ENCODE assay signal across 21 cellular contexts in genomic region chr4:126564283-126564854, GRCh38.
DNase-seq lines count a peak whose midpoint lies in the region; ATAC-seq and TF ChIP-seq lines count a peak whose summit lies in the region.
"Had no signal": no experiment of that assay in that cellular context is flagged by ENCODE, and none has a peak within 500 bp of the region (broad histone marks: within the 10 kb centered on the region; RNA-seq: fewer than 3 reads in every experiment).

No MANE protein-coding gene starts in this region.

- DNase-seq in HEK293T (ENCODE audit: extremely low spot score) (peak; percentile 21), SK-N-DZ (ENCODE audit: low spot score) (peak; percentile 25), left kidney (ENCODE audit: low read depth, low spot score) (peak; percentile 50), right atrium auricular region (ENCODE audit: low spot score) (no peak), RWPE1 (ENCODE audit: low spot score) (no peak), WTC11 (ENCODE audit: low spot score) (no peak)
- DNase-seq: Calu3; CD8-positive, alpha-beta T cell; DMS153; NCI-H1092; NCI-H146; NCI-H2029; NCI-H226; NCI-H510A treated with DMSO at 0.1 percent for 48 hours; NCI-H774; NK-92 treated with Interleukin-12 subunit alpha and Interleukin-12 subunit beta, amount 100 ng/mL, for 24 hours; Peyer's patch; SJCRH30; SW 1271 had no signal

- no peaks in the 10 kb centered on the region for H3K27me3 Mint-ChIP-seq in WTC11 (ENCODE audit: low read depth)

- H3K27ac ChIP-seq in right atrium auricular region (no peak overlapping the region), RWPE1 (no peak overlapping the region)
- H3K27ac ChIP-seq: BLaER1 treated with 17β-estradiol and CSF1 and Interleukin-3, amounts not matched to agents 10 nM and 100 nM; Peyer's patch; SJCRH30 had no signal

- no peaks in the 10 kb centered on the region for H3K27me3 ChIP-seq in right atrium auricular region
- H3K27me3 ChIP-seq: BLaER1 treated with 17β-estradiol and CSF1 and Interleukin-3, amounts not matched to agents 10 nM and 100 nM; Peyer's patch; SJCRH30 had no signal

- no peaks in the 10 kb centered on the region for H3K4me1 ChIP-seq in right atrium auricular region
- H3K4me1 ChIP-seq: BLaER1 treated with 17β-estradiol and CSF1 and Interleukin-3, amounts not matched to agents 10 nM and 100 nM; Peyer's patch had no signal

- no peaks in the 10 kb centered on the region for H3K4me1 Mint-ChIP-seq in WTC11

- no peaks in the 10 kb centered on the region for H3K36me3 Mint-ChIP-seq in WTC11
- H3K36me3 Mint-ChIP-seq: CD8-positive, alpha-beta T cell had no signal

- no peak for ATAC-seq in GM21786 (IDR thresholded peaks at IDR 0.05; ENCODE audit: unreplicated experiment)
- no peak for ATAC-seq in WTC11
- ATAC-seq: CD8-positive, alpha-beta T cell had no signal

- POLR2A ChIA-PET in HEK293T (lab: Yijun Ruan, JAX): no interaction called here
- POLR2A ChIA-PET in RWPE1 (lab: Yijun Ruan, JAX; ENCODE audit: low non-redundant PET): no interaction called here
- POLR2A ChIA-PET in WTC11 (lab: Charles Lee): no interaction called here

- H3K36me3 ChIP-seq in right atrium auricular region: no peaks in the 10 kb centered on the region
- H3K36me3 ChIP-seq: BLaER1 treated with 17β-estradiol and CSF1 and Interleukin-3, amounts not matched to agents 10 nM and 100 nM; Peyer's patch had no signal

- CTCF ChIA-PET in HEK293T (lab: Yijun Ruan, JAX): no interaction called here
- CTCF ChIA-PET in RWPE1 (lab: Yijun Ruan, JAX): no interaction called here
- CTCF ChIA-PET in WTC11 (lab: Charles Lee): no interaction called here

- TF ChIP-seq CTCF in right atrium auricular region (IDR thresholded peaks at IDR 0.05): no peak
- TF ChIP-seq CTCF in RWPE1 (conservative IDR thresholded peaks at IDR 0.05; ENCODE audit: low read depth): no peak
- no peak for TF ChIP-seq CTCF in WTC11 (IDR thresholded peaks at IDR 0.05)

- H3K27ac Mint-ChIP-seq in WTC11: no peak overlapping the region
- H3K27ac Mint-ChIP-seq: CD8-positive, alpha-beta T cell had no signal

- no peaks in the 10 kb centered on the region for H3K9me3 Mint-ChIP-seq in WTC11

- no peak overlapping the region for H3K4me3 Mint-ChIP-seq in WTC11
- H3K4me3 Mint-ChIP-seq: CD8-positive, alpha-beta T cell had no signal

- H3K4me3 ChIP-seq in right atrium auricular region: no peak overlapping the region
- H3K4me3 ChIP-seq: BLaER1 treated with 17β-estradiol and CSF1 and Interleukin-3, amounts not matched to agents 10 nM and 100 nM; Peyer's patch; SJCRH30 had no signal

- peaks cover 0 to 9% of the 10 kb centered on the region in 2 donors for H3K9me3 ChIP-seq in right atrium auricular region
- H3K9me3 ChIP-seq: BLaER1 treated with 17β-estradiol and CSF1 and Interleukin-3, amounts not matched to agents 10 nM and 100 nM; Peyer's patch; SJCRH30 had no signal

TF ChIP-seq in HEK293T, 16 proteins besides CTCF, POLR2A, EP300 and RAD21:
- TF ChIP-seq SP1 (IDR thresholded peaks at IDR 0.05) (no peak), PKNOX1 (IDR thresholded peaks at IDR 0.05) (peak; percentile 96)

TF ChIP-seq in WTC11, 78 proteins besides CTCF, POLR2A, EP300 and RAD21:
- no peak for TF ChIP-seq ZNF396 (CRISPR knock-in tag; IDR thresholded peaks at IDR 0.05; ENCODE audit: borderline replicate concordance)
- no peak for TF ChIP-seq AFF4 (CRISPR knock-in tag; IDR thresholded peaks at IDR 0.05; ENCODE audit: borderline replicate concordance)
- no peak for TF ChIP-seq MLX (CRISPR knock-in tag; IDR thresholded peaks at IDR 0.05)
- TF ChIP-seq USF2 (CRISPR knock-in tag; IDR thresholded peaks at IDR 0.05): no peak

Comparison
In these comparisons a context has a peak if more than half of its experiments do, and no peak if none do; other contexts are left out.
1. DNase-seq: peak in HEK293T (single experiment), SK-N-DZ (single experiment) and left kidney (single experiment); none in right atrium auricular region (single experiment), RWPE1 (single experiment) and WTC11 (single experiment).